Comparison of ENCODE assay signal across 30 cellular contexts in the genomic region with DNA sequence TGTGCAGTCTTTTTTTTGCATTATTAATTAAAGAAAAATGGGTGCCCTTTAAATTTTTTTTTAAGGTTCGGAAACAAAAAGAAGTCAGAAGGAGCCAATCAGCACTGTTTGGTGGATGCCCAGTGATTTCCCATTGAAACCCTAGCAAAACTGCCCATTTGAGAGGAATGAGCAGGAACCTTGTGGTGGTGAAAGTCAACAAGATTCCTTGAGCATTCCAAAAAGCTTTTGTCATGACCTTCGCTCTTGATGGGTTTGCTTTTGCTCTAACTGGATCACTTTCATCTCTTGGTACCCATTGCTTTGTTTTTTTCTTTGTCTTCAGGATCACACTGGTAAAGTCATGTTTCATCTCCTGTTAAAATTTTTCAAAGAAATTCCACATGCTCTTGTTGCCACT. TPM values are rescaled to one million over a fixed set of nuclear protein-coding genes. Genes with fewer than 3 reads are reported as not detected.
A peak's percentile ranks its signal among the peaks of the same experiment; 100 is the strongest.
DNase-seq lines count a peak whose midpoint lies in the region; ATAC-seq, FAIRE-seq and TF ChIP-seq lines count a peak whose summit lies in the region.
"Had no signal": no experiment of that assay in that cellular context is flagged by ENCODE, and none has a peak within 500 bp of the region (broad histone marks: within the 10 kb centered on the region; RNA-seq: fewer than 3 reads in every experiment).

No MANE protein-coding gene starts in this region.

- H3K4me1 Mint-ChIP-seq in HFFc6 (ENCODE audit: low read depth), result peaks cover 31% of the 10 kb centered on the region

- ATAC-seq in GM19463 (IDR thresholded peaks at IDR 0.05; ENCODE audit: unreplicated experiment), result no peak
- ATAC-seq: gastroesophageal sphincter, pancreas had no signal

- 0 out of 2 replicates have a peak overlapping the region, but pooled peaks have one; percentile 17 for H3K9ac ChIP-seq in BLaER1
- H3K9ac ChIP-seq: KMS-11, SK-N-SH had no signal

- DNase-seq in HFFc6 (peak; percentile 8), astrocyte of the hippocampus (ENCODE audit: low read depth, low spot score) (peak; percentile 29), iPS-NIHi7 (ENCODE audit: extremely low spot score) (peak; percentile 41), NCI-H524 treated with DMSO at 0.1 percent for 48 hours (lab: John Stamatoyannopoulos, UW) (no peak), GM12892 (ENCODE audit: insufficient read length) (no peak), NCI-H345 treated with DMSO at 0.1 percent for 48 hours (lab: John Stamatoyannopoulos, UW; ENCODE audit: unreplicated experiment) (no peak)
- DNase-seq: activated CD4-positive, alpha-beta T cell treated with anti-CD3 and anti-CD28 coated beads for 48 hours; activated CD8-positive, alpha-beta memory T cell treated with anti-CD3 and anti-CD28 coated beads for 24 hours; activated effector memory CD4-positive, alpha-beta T cell treated with anti-CD3 and anti-CD28 coated beads, Interleukin-2, amount 50 U/mL, for 16 hours; activated naive CD8-positive, alpha-beta T cell treated with anti-CD3 and anti-CD28 coated beads for 36 hours; activated T-cell treated with anti-CD3 and anti-CD28 coated beads, Interleukin-2, amount 50 U/mL, for 1 hour; caudate nucleus; HCEC 1CT; hypothalamus; NCI-H1436 treated with DMSO at 0.1 percent for 48 hours; NCI-H2107; NCI-H446 treated with DMSO at 0.1 percent for 48 hours; nephron progenitor cell; pancreas; SK-N-SH had no signal

- peaks cover 54% of the 10 kb centered on the region for H4K20me1 ChIP-seq in BLaER1

- no peak overlapping the region for H3K4me3 Mint-ChIP-seq in HFFc6
- H3K4me3 Mint-ChIP-seq: activated naive CD8-positive, alpha-beta T cell treated with anti-CD3 and anti-CD28 coated beads for 36 hours; CD14-positive monocyte; dendritic cell treated with granulocyte-macrophage colony-stimulating factor and Interleukin-4, amounts not matched to agents 40 ng/mL and 50 ng/mL, for 4 days; nephron progenitor cell; T-helper 2 cell treated with Interferon-gamma antibody and Interleukin-4, amounts not matched to agents 5 μg/mL and 100 μg/mL, for 36 hours had no signal

- H3K4me2 ChIP-seq in BLaER1, result peak overlapping the region; percentile 68
- H3K4me2 ChIP-seq: KMS-11, SK-N-SH had no signal

- peaks cover 46% of the 10 kb centered on the region for H3K9me3 ChIP-seq in BLaER1
- H3K9me3 ChIP-seq: pancreas had no signal

- H3K9me3 Mint-ChIP-seq in HFFc6, result peaks cover 41% of the 10 kb centered on the region

- no peaks in the 10 kb centered on the region for H3K27me3 ChIP-seq in BLaER1
- H3K27me3 ChIP-seq: ascending aorta, gastroesophageal sphincter, pancreas had no signal

- peaks cover 45% of the 10 kb centered on the region for H3K36me3 Mint-ChIP-seq in HFFc6 (ENCODE audit: low read depth)

- no peak for FAIRE-seq in GM12892 (lab: Jason Lieb, UNC)
- FAIRE-seq: endometrium, pancreas had no signal

- no peak for TF ChIP-seq POLR2A in GM12892 (IDR thresholded peaks at IDR 0.05; ENCODE audit: low read depth, low read length)

- no peak overlapping the region for H3K4me3 ChIP-seq in BLaER1
- H3K4me3 ChIP-seq: ascending aorta, gastroesophageal sphincter, pancreas had no signal

- peaks cover 43% of the 10 kb centered on the region for H3K36me3 ChIP-seq in BLaER1
- H3K36me3 ChIP-seq: ascending aorta, pancreas had no signal

- peak overlapping the region; percentile 53; the same call in 1 of the 2 replicates for H3K27ac ChIP-seq in BLaER1
- H3K27ac ChIP-seq: ascending aorta, gastroesophageal sphincter, KMS-11, pancreas, VCaP had no signal

- H3K27ac Mint-ChIP-seq in HFFc6, result no peak overlapping the region
- H3K27ac Mint-ChIP-seq: activated naive CD8-positive, alpha-beta T cell treated with anti-CD3 and anti-CD28 coated beads for 36 hours; CD14-positive monocyte; dendritic cell treated with granulocyte-macrophage colony-stimulating factor and Interleukin-4, amounts not matched to agents 40 ng/mL and 50 ng/mL, for 4 days; nephron progenitor cell; T-helper 2 cell treated with Interferon-gamma antibody and Interleukin-4, amounts not matched to agents 5 μg/mL and 100 μg/mL, for 36 hours had no signal

- H3K4me1 ChIP-seq in BLaER1, result peaks cover 58% of the 10 kb centered on the region
- H3K4me1 ChIP-seq: ascending aorta had no signal

- no peaks in the 10 kb centered on the region; the same call in 1 of the 2 replicates for H3K27me3 Mint-ChIP-seq in HFFc6 (ENCODE audit: insufficient read depth)
- H3K27me3 Mint-ChIP-seq: activated naive CD8-positive, alpha-beta T cell treated with anti-CD3 and anti-CD28 coated beads for 36 hours; dendritic cell treated with granulocyte-macrophage colony-stimulating factor and Interleukin-4, amounts not matched to agents 40 ng/mL and 50 ng/mL, for 4 days had no signal

- TF ChIP-seq CTCF in HFFc6 (IDR thresholded peaks at IDR 0.05), result no peak

RNA-seq across cellular contexts. Expression of a gene that starts 54.1 kb away (rescaled TPM):
- 10 to 100 TPM; 38.9 to 50.1 (median 44.9) TPM for total RNA-seq in HFFc6 (2021; fragmentation: NEBNext Ultra II Directional; extraction: Animal tissue kit (Norgen Biotek cat#: 25700))
- 32.6 TPM for polyA plus RNA-seq in GM12892 (2012; ENCODE audit: missing spikeins)

Comparison
In these comparisons a context has a peak if more than half of its experiments do, and no peak if none do; other contexts are left out.
1. DNase-seq: peak in HFFc6 (single experiment), astrocyte of the hippocampus (single experiment) and iPS-NIHi7 (single experiment); none in NCI-H524 treated with DMSO at 0.1 percent for 48 hours (single experiment), GM12892 (single experiment) and NCI-H345 treated with DMSO at 0.1 percent for 48 hours (single experiment).